ENCODE assay signal across 11 cellular contexts in the genomic region with DNA sequence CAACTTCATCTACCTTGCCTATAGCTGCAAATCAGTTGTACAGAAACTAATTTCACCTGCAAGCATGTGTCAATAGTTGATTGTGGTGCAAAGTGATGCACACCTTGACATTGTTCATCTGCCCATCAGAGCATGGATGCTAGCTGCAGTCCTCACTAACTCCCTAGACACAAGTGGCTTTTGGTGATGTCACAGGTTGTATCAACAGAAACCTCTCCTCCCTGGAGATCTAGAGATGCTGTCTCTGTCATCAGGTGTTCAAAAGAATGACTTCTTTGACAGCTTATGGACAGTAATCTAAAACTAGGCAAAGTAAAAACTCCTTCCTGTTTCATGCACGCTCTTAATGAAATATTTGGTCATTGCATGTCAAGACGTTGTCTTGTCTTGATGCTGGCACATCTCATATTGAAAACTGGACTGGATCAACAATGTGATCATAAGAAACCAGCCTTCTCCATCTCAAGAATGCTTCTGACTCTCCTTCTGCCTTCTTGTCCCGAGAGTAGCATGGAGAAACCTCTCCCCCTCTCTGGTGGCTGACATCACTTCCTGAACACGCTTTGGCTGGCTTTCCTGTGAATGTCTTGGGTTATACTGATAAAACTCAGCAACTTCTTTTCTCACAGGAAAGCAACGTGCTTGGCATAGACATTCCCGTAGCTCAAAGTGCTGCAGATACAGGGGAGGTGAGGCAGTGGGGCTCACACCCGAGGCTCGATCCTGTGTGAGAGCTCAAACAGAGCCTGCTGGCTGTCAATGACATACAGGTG.
DNase-seq lines count a peak whose midpoint lies in the region; ATAC-seq and TF ChIP-seq lines count a peak whose summit lies in the region.
"Had no signal": no experiment of that assay in that cellular context is flagged by ENCODE, and none has a peak within 500 bp of the region (broad histone marks: within the 10 kb centered on the region; RNA-seq: fewer than 3 reads in every experiment).

No MANE protein-coding gene starts in this region.

- H3K36me3 ChIP-seq in thoracic aorta = no peaks in the 10 kb centered on the region

- WGBS in right cardiac atrium = 18% methylated on average over 8 of the region's 8 CpGs

- no peak for TF ChIP-seq CTCF in thoracic aorta (IDR thresholded peaks at IDR 0.05)

- DNase-seq in activated naive CD8-positive, alpha-beta T cell treated with anti-CD3 and anti-CD28 coated beads, Interleukin-2, amount 50 U/mL, for 24 hours = no peak
- no peak for DNase-seq in activated T-helper 1 cell treated with anti-CD3 and anti-CD28 coated beads, Interleukin-12 subunit alpha, Interleukin-12 subunit beta, Interleukin-2, Interleukin-4 antibody, amounts not matched to agents 30 ng/mL and 10 ng/mL and 1 ng/mL, durations not matched to agents 14 hours and 24 hours and 36 hours (ENCODE audit: low spot score)
- peak in 2 of 3 donors; percentile 44 to 68 for DNase-seq in right cardiac atrium
- DNase-seq in thoracic aorta (ENCODE audit: low spot score) = no peak
- no peak for DNase-seq in NCI-H2107 treated with DMSO at 0.1 percent for 48 hours (lab: John Stamatoyannopoulos, UW; ENCODE audit: unreplicated experiment)
- DNase-seq in DMS153 (lab: John Stamatoyannopoulos, UW) = no peak
- DNase-seq in SKM-1 (lab: John Stamatoyannopoulos, UW; ENCODE audit: unreplicated experiment) = no peak
- DNase-seq: mesendoderm, NCI-H446 treated with DMSO at 0.1 percent for 48 hours had no signal

- H3K36me3 Mint-ChIP-seq in activated naive CD8-positive, alpha-beta T cell = no peaks in the 10 kb centered on the region
- no peaks in the 10 kb centered on the region for H3K36me3 Mint-ChIP-seq in activated naive CD8-positive, alpha-beta T cell treated with anti-CD3 and anti-CD28 coated beads, Interleukin-2, amount 50 U/mL, for 24 hours (ENCODE audit: low read depth)
- no peaks in the 10 kb centered on the region for H3K36me3 Mint-ChIP-seq in activated T-helper 1 cell treated with anti-CD3 and anti-CD28 coated beads, Interleukin-12 subunit alpha, Interleukin-12 subunit beta, Interleukin-2, Interleukin-4 antibody, amounts not matched to agents 30 ng/mL and 10 ng/mL and 1 ng/mL, durations not matched to agents 14 hours and 24 hours and 36 hours (ENCODE audit: low read depth)
- H3K36me3 Mint-ChIP-seq: CD4-positive, CD25-positive, alpha-beta regulatory T cell had no signal

- H3K27me3 ChIP-seq in right cardiac atrium (ENCODE audit: control insufficient read depth, insufficient read depth) (no peaks in the 10 kb centered on the region), thoracic aorta (replicated peaks; ENCODE audit: insufficient read depth) (no peaks in the 10 kb centered on the region)

- peaks cover 2% of the 10 kb centered on the region for H3K27me3 Mint-ChIP-seq in activated naive CD8-positive, alpha-beta T cell
- H3K27me3 Mint-ChIP-seq in activated naive CD8-positive, alpha-beta T cell treated with anti-CD3 and anti-CD28 coated beads, Interleukin-2, amount 50 U/mL, for 24 hours = no peaks in the 10 kb centered on the region
- peaks cover 6% of the 10 kb centered on the region for H3K27me3 Mint-ChIP-seq in activated T-helper 1 cell treated with anti-CD3 and anti-CD28 coated beads, Interleukin-12 subunit alpha, Interleukin-12 subunit beta, Interleukin-2, Interleukin-4 antibody, amounts not matched to agents 30 ng/mL and 10 ng/mL and 1 ng/mL, durations not matched to agents 14 hours and 24 hours and 36 hours (ENCODE audit: insufficient read depth)

- intact Hi-C loops in activated T-helper 1 cell treated with anti-CD3 and anti-CD28 coated beads, Interleukin-12 subunit alpha, Interleukin-12 subunit beta, Interleukin-2, Interleukin-4 antibody, amounts not matched to agents 30 ng/mL and 10 ng/mL and 1 ng/mL, durations not matched to agents 14 hours and 24 hours and 36 hours (cut with micrococcal nuclease) = no loop called here
- intact Hi-C loops in right cardiac atrium (cut with DNase I) = no loop called here

- H3K4me3 ChIP-seq in right cardiac atrium (ENCODE audit: low read length) (no peak overlapping the region), thoracic aorta (peak overlapping the region; percentile 2)

- no peak overlapping the region for H3K27ac Mint-ChIP-seq in activated naive CD8-positive, alpha-beta T cell
- no peak overlapping the region for H3K27ac Mint-ChIP-seq in activated naive CD8-positive, alpha-beta T cell treated with anti-CD3 and anti-CD28 coated beads, Interleukin-2, amount 50 U/mL, for 24 hours
- no peak overlapping the region for H3K27ac Mint-ChIP-seq in activated T-helper 1 cell treated with anti-CD3 and anti-CD28 coated beads, Interleukin-12 subunit alpha, Interleukin-12 subunit beta, Interleukin-2, Interleukin-4 antibody, amounts not matched to agents 30 ng/mL and 10 ng/mL and 1 ng/mL, durations not matched to agents 14 hours and 24 hours and 36 hours

- peaks cover 9% of the 10 kb centered on the region for H3K4me1 Mint-ChIP-seq in activated naive CD8-positive, alpha-beta T cell (ENCODE audit: low read depth)
- H3K4me1 Mint-ChIP-seq in activated naive CD8-positive, alpha-beta T cell treated with anti-CD3 and anti-CD28 coated beads, Interleukin-2, amount 50 U/mL, for 24 hours = peaks cover 11% of the 10 kb centered on the region
- peaks cover 9% of the 10 kb centered on the region for H3K4me1 Mint-ChIP-seq in activated T-helper 1 cell treated with anti-CD3 and anti-CD28 coated beads, Interleukin-12 subunit alpha, Interleukin-12 subunit beta, Interleukin-2, Interleukin-4 antibody, amounts not matched to agents 30 ng/mL and 10 ng/mL and 1 ng/mL, durations not matched to agents 14 hours and 24 hours and 36 hours (ENCODE audit: low read depth)

- H3K27ac ChIP-seq in right cardiac atrium (ENCODE audit: low read length) (peak overlapping the region; percentile 84), thoracic aorta (peak overlapping the region in 1 of 2 donors; percentile 41)

- no peaks in the 10 kb centered on the region for H3K9me3 Mint-ChIP-seq in activated naive CD8-positive, alpha-beta T cell (ENCODE audit: low read depth)
- H3K9me3 Mint-ChIP-seq in activated naive CD8-positive, alpha-beta T cell treated with anti-CD3 and anti-CD28 coated beads, Interleukin-2, amount 50 U/mL, for 24 hours = no peaks in the 10 kb centered on the region
- H3K9me3 Mint-ChIP-seq in activated T-helper 1 cell treated with anti-CD3 and anti-CD28 coated beads, Interleukin-12 subunit alpha, Interleukin-12 subunit beta, Interleukin-2, Interleukin-4 antibody, amounts not matched to agents 30 ng/mL and 10 ng/mL and 1 ng/mL, durations not matched to agents 14 hours and 24 hours and 36 hours = no peaks in the 10 kb centered on the region
- H3K9me3 Mint-ChIP-seq: CD4-positive, CD25-positive, alpha-beta regulatory T cell had no signal

- no peaks in the 10 kb centered on the region for H3K9me3 ChIP-seq in right cardiac atrium (ENCODE audit: control insufficient read depth, low read length)
- H3K9me3 ChIP-seq in thoracic aorta = no peaks in the 10 kb centered on the region

- no peak for ATAC-seq in activated naive CD8-positive, alpha-beta T cell treated with anti-CD3 and anti-CD28 coated beads, Interleukin-2, amount 50 U/mL, for 24 hours
- ATAC-seq in right cardiac atrium (peak; percentile 87 to 88), thoracic aorta (ENCODE audit: insufficient number of reproducible peaks, low FRiP score, low read depth) (peak; percentile 62)

- peaks cover 5% of the 10 kb centered on the region for H3K4me1 ChIP-seq in right cardiac atrium (ENCODE audit: control insufficient read depth, insufficient read depth, low read length)
- peaks cover 4 to 22% of the 10 kb centered on the region in 2 donors for H3K4me1 ChIP-seq in thoracic aorta (ENCODE audit: control insufficient read depth in 1 of 2, low read depth in 2 of 2)

- peak overlapping the region; percentile 60 for H3K4me3 Mint-ChIP-seq in activated naive CD8-positive, alpha-beta T cell
- no peak overlapping the region for H3K4me3 Mint-ChIP-seq in activated naive CD8-positive, alpha-beta T cell treated with anti-CD3 and anti-CD28 coated beads, Interleukin-2, amount 50 U/mL, for 24 hours
- peak overlapping the region; percentile 3 for H3K4me3 Mint-ChIP-seq in activated T-helper 1 cell treated with anti-CD3 and anti-CD28 coated beads, Interleukin-12 subunit alpha, Interleukin-12 subunit beta, Interleukin-2, Interleukin-4 antibody, amounts not matched to agents 30 ng/mL and 10 ng/mL and 1 ng/mL, durations not matched to agents 14 hours and 24 hours and 36 hours

Comparison
In these comparisons a context has a peak if more than half of its experiments do, and no peak if none do; other contexts are left out.
1. DNase-seq: peak in right cardiac atrium (2 of 3); none in activated naive CD8-positive, alpha-beta T cell treated with anti-CD3 and anti-CD28 coated beads, Interleukin-2, amount 50 U/mL, for 24 hours (single experiment), activated T-helper 1 cell treated with anti-CD3 and anti-CD28 coated beads, Interleukin-12 subunit alpha, Interleukin-12 subunit beta, Interleukin-2, Interleukin-4 antibody, amounts not matched to agents 30 ng/mL and 10 ng/mL and 1 ng/mL, durations not matched to agents 14 hours and 24 hours and 36 hours (single experiment), thoracic aorta (single experiment), NCI-H2107 treated with DMSO at 0.1 percent for 48 hours (single experiment), DMS153 (single experiment) and SKM-1 (single experiment).